Comparison of ENCODE assay signal across 1 cellular context in genomic region chr6:136289579-136290405, GRCh38.
A peak's percentile ranks its signal among the peaks of the same experiment; 100 is the strongest.
TF ChIP-seq lines count a peak whose summit lies in the region.

A gene with protein sequence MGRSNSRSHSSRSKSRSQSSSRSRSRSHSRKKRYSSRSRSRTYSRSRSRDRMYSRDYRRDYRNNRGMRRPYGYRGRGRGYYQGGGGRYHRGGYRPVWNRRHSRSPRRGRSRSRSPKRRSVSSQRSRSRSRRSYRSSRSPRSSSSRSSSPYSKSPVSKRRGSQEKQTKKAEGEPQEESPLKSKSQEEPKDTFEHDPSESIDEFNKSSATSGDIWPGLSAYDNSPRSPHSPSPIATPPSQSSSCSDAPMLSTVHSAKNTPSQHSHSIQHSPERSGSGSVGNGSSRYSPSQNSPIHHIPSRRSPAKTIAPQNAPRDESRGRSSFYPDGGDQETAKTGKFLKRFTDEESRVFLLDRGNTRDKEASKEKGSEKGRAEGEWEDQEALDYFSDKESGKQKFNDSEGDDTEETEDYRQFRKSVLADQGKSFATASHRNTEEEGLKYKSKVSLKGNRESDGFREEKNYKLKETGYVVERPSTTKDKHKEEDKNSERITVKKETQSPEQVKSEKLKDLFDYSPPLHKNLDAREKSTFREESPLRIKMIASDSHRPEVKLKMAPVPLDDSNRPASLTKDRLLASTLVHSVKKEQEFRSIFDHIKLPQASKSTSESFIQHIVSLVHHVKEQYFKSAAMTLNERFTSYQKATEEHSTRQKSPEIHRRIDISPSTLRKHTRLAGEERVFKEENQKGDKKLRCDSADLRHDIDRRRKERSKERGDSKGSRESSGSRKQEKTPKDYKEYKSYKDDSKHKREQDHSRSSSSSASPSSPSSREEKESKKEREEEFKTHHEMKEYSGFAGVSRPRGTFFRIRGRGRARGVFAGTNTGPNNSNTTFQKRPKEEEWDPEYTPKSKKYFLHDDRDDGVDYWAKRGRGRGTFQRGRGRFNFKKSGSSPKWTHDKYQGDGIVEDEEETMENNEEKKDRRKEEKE (minus strand): TSS chr6:136289846. CDS start chr6:136279866, 9,980 bp downstream.

TF ChIP-seq in SK-N-SH, 30 proteins besides CTCF, POLR2A, EP300 and RAD21 (continued from another document):
- TF ChIP-seq ZBTB33 (IDR thresholded peaks at IDR 0.05; ENCODE audit: borderline replicate concordance, low read depth) (peak; percentile 96), MXI1 (IDR thresholded peaks at IDR 0.05; ENCODE audit: low read depth, low read length) (0 out of 2 replicates have a peak, but pooled peaks have one; percentile 8), TAF1 (IDR thresholded peaks at IDR 0.05; ENCODE audit: borderline replicate concordance, low read depth, low read length) (peak; percentile 85), NFIC (IDR thresholded peaks at IDR 0.05; ENCODE audit: borderline replicate concordance) (no peak), RFX5 (IDR thresholded peaks at IDR 0.05; ENCODE audit: low read length) (no peak), NRF1 (IDR thresholded peaks at IDR 0.05; ENCODE audit: low read depth, low read length) (no peak), TEAD4 (IDR thresholded peaks at IDR 0.05; ENCODE audit: borderline replicate concordance, insufficient read depth) (no peak), GABPA (IDR thresholded peaks at IDR 0.05; ENCODE audit: low read depth) (peak; percentile 76), YY1 (IDR thresholded peaks at IDR 0.05; ENCODE audit: low read depth) (peak; percentile 81), POLR2AphosphoS5 (IDR thresholded peaks at IDR 0.05; ENCODE audit: low read depth, low read length) (peak; percentile 97), CHD2 (IDR thresholded peaks at IDR 0.05; ENCODE audit: low read length, partially characterized antibody) (peak; percentile 99)
- TF ChIP-seq, protein P1, sequence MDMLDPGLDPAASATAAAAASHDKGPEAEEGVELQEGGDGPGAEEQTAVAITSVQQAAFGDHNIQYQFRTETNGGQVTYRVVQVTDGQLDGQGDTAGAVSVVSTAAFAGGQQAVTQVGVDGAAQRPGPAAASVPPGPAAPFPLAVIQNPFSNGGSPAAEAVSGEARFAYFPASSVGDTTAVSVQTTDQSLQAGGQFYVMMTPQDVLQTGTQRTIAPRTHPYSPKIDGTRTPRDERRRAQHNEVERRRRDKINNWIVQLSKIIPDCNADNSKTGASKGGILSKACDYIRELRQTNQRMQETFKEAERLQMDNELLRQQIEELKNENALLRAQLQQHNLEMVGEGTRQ (IDR thresholded peaks at IDR 0.05; ENCODE audit: borderline replicate concordance, low read depth, low read length), result no peak; the same call in 1 of the 2 replicates
- TF ChIP-seq, protein P2, sequence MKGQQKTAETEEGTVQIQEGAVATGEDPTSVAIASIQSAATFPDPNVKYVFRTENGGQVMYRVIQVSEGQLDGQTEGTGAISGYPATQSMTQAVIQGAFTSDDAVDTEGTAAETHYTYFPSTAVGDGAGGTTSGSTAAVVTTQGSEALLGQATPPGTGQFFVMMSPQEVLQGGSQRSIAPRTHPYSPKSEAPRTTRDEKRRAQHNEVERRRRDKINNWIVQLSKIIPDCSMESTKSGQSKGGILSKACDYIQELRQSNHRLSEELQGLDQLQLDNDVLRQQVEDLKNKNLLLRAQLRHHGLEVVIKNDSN (IDR thresholded peaks at IDR 0.05; ENCODE audit: borderline replicate concordance, low read depth), result no peak
